ENCODE assay signal across 7 cellular contexts in the genomic region with DNA sequence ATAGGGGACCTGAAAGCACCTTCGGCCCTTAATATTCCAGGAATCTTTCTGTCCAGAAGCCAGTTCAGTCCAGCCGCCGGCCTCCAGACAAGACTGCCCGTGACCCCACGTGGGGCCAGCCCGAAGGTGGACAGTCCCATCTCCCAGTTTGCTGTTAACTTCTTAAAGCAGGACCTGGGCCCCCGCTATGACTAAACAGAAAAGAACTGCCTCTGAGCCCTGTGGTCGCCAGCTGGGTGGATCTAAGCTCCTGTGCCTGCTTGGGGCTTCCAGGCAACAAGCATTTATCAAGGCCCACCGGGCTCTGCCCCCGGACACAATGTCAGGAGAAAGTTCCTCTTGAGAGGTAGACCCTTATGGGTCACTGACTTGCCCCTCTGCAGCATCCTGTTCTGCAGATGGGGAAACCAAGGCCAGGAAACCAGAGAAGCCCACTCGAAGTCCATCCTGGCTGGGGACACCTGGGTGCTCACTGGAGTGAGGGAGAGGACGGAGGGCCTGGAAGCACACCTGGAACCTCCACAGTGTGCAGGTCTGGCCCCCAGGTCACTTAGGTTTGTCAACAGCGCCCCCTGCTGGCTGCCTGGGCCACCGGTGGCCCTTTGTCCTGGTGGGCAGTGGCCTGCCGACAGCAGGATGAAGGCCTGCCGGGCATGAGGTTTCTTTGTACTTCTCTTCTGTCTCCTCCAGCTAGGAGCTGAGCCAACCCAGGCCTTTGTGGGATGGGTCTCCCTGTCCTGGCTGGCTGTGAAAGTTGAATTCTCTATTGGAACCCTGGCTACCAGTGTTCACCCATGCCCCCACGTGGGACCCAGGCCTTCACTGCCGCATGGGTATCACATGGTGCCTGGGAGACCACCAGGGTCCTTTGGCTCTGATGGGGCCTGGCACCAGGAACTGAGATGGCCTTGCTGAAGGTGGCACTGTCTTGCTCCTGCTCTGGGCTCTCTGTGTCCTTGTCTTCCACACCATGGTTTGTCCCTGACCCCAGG.
DNase-seq lines count a peak whose midpoint lies in the region; ATAC-seq, FAIRE-seq and TF ChIP-seq lines count a peak whose summit lies in the region.

No MANE protein-coding gene starts in this region.

- no peak overlapping the region for H3K27ac Mint-ChIP-seq in activated naive CD4-positive, alpha-beta T cell treated with anti-CD3 and anti-CD28 coated beads, Interleukin-2, amount 50 U/mL, for 72 hours

- no peaks in the 10 kb centered on the region for H3K27me3 ChIP-seq in heart right ventricle

- TF ChIP-seq CTCF in heart right ventricle (IDR thresholded peaks at IDR 0.05) = peak; percentile 88 to 98 (median 96)

- ATAC-seq in SK-N-SH treated with all-trans-retinoic acid at 6 μM for 48 hours (peak; percentile 58), heart right ventricle (peak; percentile 31 to 70 (median 60)), sciatic nerve (peak; percentile 63), HG02884 (IDR thresholded peaks at IDR 0.05; ENCODE audit: unreplicated experiment) (no peak)
- peak; percentile 69 to 72 for ATAC-seq in activated naive CD4-positive, alpha-beta T cell treated with anti-CD3 and anti-CD28 coated beads, Interleukin-2, amount 50 U/mL, for 72 hours

- H3K9me3 Mint-ChIP-seq in activated naive CD4-positive, alpha-beta T cell treated with anti-CD3 and anti-CD28 coated beads, Interleukin-2, amount 50 U/mL, for 72 hours = no peaks in the 10 kb centered on the region

- peaks cover 0 to 2% (median 0%) of the 10 kb centered on the region in 11 donors for H3K9me3 ChIP-seq in heart right ventricle

- H3K27ac ChIP-seq in heart right ventricle = peak overlapping the region in 5 of 10 donors; percentile 33 to 62 (median 49)

- intact Hi-C loops in heart right ventricle (cut with DNase I) = loop anchor here in 9 of 10 donors (2.0 to 10.0 kb wide), 16 partner anchors 124 to 1152 kb away; no protein-coding TSS in a partner anchor
- intact Hi-C loops in sciatic nerve (cut with DNase I) = loop anchor here (5.0 to 10.0 kb wide), 3 partner anchors 122 to 1149 kb away; no protein-coding TSS in a partner anchor

- no peaks in the 10 kb centered on the region for H3K36me3 Mint-ChIP-seq in activated naive CD4-positive, alpha-beta T cell treated with anti-CD3 and anti-CD28 coated beads, Interleukin-2, amount 50 U/mL, for 72 hours

- H3K4me3 ChIP-seq in heart right ventricle = no peak overlapping the region

- peaks cover 0 to 51% (median 5%) of the 10 kb centered on the region in 9 donors for H3K36me3 ChIP-seq in heart right ventricle

- TF ChIP-seq POLR2A in GM12891 (IDR thresholded peaks at IDR 0.05; ENCODE audit: low read depth, low read length) = no peak

- DNase-seq in GM12891 (ENCODE audit: insufficient read length, low spot score) = peak; percentile 82
- peak; percentile 82 for DNase-seq in HT-29 (ENCODE audit: low spot score)
- peak; percentile 74 to 87 for DNase-seq in activated naive CD4-positive, alpha-beta T cell treated with anti-CD3 and anti-CD28 coated beads, Interleukin-2, amount 50 U/mL, for 72 hours (ENCODE audit: low spot score in 2 of 2)
- peak; percentile 65 to 81 for DNase-seq in heart right ventricle
- peak; percentile 88 for DNase-seq in sciatic nerve (ENCODE audit: low spot score)

- H3K4me1 ChIP-seq in heart right ventricle = peaks cover 25 to 57% (median 36%) of the 10 kb centered on the region in 9 donors

- peak; percentile 70 for FAIRE-seq in GM12891 (lab: Jason Lieb, UNC)

- 56 to 59% methylated on average over 18 of the region's 18 CpGs for WGBS in heart right ventricle, 2 donors

TF ChIP-seq in GM12891, 5 proteins besides CTCF, POLR2A, EP300 and RAD21:
- TF ChIP-seq POU2F2 (IDR thresholded peaks at IDR 0.05; ENCODE audit: low read depth, low read length) = no peak
- no peak for TF ChIP-seq POLR2AphosphoS5 (IDR thresholded peaks at IDR 0.05; ENCODE audit: low read depth, low read length)
- TF ChIP-seq PAX5 (IDR thresholded peaks at IDR 0.05; ENCODE audit: insufficient read depth, low read length, severe bottlenecking) = no peak
- no peak for TF ChIP-seq TAF1 (IDR thresholded peaks at IDR 0.05; ENCODE audit: low read depth, low read length)
- TF ChIP-seq SPI1 (IDR thresholded peaks at IDR 0.05; ENCODE audit: low read depth, low read length) = no peak

TF ChIP-seq in SK-N-SH treated with all-trans-retinoic acid at 6 μM for 48 hours, 23 proteins besides CTCF, POLR2A, EP300 and RAD21 (continues in another document):
- TF ChIP-seq TSHZ2 (CRISPR knock-in tag; IDR thresholded peaks at IDR 0.05) (no peak), ZNF565 (CRISPR knock-in tag; conservative IDR thresholded peaks at IDR 0.05; ENCODE audit: low read depth) (no peak), RARB (CRISPR knock-in tag; IDR thresholded peaks at IDR 0.05) (no peak), ZFP3 (CRISPR knock-in tag; IDR thresholded peaks at IDR 0.05) (no peak), ZFP30 (CRISPR knock-in tag; IDR thresholded peaks at IDR 0.05) (no peak), ARNTL (CRISPR knock-in tag; IDR thresholded peaks at IDR 0.05; ENCODE audit: borderline replicate concordance, low read depth) (no peak), POU6F1 (CRISPR knock-in tag; IDR thresholded peaks at IDR 0.05; ENCODE audit: borderline replicate concordance, low read depth) (no peak), ZC3H10 (CRISPR knock-in tag; IDR thresholded peaks at IDR 0.05) (no peak), PPARA (CRISPR knock-in tag; IDR thresholded peaks at IDR 0.05; ENCODE audit: borderline replicate concordance) (no peak), ESRRG (CRISPR knock-in tag; IDR thresholded peaks at IDR 0.05) (no peak), TCF4 (CRISPR knock-in tag; IDR thresholded peaks at IDR 0.05; ENCODE audit: borderline replicate concordance) (no peak), BACH2 (CRISPR knock-in tag; IDR thresholded peaks at IDR 0.05; ENCODE audit: borderline replicate concordance) (no peak), TOX (CRISPR knock-in tag; IDR thresholded peaks at IDR 0.05; ENCODE audit: borderline replicate concordance) (no peak), GLIS3 (CRISPR knock-in tag; IDR thresholded peaks at IDR 0.05) (no peak), ISL1 (CRISPR knock-in tag; IDR thresholded peaks at IDR 0.05) (no peak), ZNF70 (CRISPR knock-in tag; IDR thresholded peaks at IDR 0.05) (no peak), ZNF8 (CRISPR knock-in tag; IDR thresholded peaks at IDR 0.05) (no peak)
- TF ChIP-seq, protein P1, sequence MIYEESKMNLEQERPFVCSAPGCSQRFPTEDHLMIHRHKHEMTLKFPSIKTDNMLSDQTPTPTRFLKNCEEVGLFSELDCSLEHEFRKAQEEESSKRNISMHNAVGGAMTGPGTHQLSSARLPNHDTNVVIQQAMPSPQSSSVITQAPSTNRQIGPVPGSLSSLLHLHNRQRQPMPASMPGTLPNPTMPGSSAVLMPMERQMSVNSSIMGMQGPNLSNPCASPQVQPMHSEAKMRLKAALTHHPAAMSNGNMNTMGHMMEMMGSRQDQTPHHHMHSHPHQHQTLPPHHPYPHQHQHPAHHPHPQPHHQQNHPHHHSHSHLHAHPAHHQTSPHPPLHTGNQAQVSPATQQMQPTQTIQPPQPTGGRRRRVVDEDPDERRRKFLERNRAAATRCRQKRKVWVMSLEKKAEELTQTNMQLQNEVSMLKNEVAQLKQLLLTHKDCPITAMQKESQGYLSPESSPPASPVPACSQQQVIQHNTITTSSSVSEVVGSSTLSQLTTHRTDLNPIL (CRISPR knock-in tag; IDR thresholded peaks at IDR 0.05; ENCODE audit: low read depth) = no peak
